In the genomic region with DNA sequence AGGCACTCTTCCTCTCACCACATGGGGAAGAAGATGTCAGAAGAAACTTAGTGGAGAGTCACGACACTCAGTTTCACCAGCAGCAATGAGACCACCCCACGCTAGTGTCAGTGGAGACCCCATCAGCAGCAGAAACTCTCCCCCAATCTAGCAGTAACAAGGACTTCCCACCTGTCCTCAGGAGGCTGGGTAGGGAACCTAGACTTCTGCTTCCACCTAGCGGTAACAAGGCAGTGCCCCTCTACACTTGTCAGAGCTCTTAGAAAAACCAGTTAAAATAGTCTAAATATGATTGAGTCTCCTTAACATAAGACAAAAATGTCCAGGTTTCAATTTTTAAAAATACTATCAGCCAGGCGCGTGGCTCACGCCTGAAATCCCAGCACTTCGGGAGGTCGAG, we compare ENCODE assay signal across 1 cellular context.
TF ChIP-seq lines count a peak whose summit lies in the region.

No MANE protein-coding gene starts in this region.

TF ChIP-seq in H1, 55 proteins besides CTCF, POLR2A, EP300 and RAD21 (continued from another document):
- TF ChIP-seq, protein P1, sequence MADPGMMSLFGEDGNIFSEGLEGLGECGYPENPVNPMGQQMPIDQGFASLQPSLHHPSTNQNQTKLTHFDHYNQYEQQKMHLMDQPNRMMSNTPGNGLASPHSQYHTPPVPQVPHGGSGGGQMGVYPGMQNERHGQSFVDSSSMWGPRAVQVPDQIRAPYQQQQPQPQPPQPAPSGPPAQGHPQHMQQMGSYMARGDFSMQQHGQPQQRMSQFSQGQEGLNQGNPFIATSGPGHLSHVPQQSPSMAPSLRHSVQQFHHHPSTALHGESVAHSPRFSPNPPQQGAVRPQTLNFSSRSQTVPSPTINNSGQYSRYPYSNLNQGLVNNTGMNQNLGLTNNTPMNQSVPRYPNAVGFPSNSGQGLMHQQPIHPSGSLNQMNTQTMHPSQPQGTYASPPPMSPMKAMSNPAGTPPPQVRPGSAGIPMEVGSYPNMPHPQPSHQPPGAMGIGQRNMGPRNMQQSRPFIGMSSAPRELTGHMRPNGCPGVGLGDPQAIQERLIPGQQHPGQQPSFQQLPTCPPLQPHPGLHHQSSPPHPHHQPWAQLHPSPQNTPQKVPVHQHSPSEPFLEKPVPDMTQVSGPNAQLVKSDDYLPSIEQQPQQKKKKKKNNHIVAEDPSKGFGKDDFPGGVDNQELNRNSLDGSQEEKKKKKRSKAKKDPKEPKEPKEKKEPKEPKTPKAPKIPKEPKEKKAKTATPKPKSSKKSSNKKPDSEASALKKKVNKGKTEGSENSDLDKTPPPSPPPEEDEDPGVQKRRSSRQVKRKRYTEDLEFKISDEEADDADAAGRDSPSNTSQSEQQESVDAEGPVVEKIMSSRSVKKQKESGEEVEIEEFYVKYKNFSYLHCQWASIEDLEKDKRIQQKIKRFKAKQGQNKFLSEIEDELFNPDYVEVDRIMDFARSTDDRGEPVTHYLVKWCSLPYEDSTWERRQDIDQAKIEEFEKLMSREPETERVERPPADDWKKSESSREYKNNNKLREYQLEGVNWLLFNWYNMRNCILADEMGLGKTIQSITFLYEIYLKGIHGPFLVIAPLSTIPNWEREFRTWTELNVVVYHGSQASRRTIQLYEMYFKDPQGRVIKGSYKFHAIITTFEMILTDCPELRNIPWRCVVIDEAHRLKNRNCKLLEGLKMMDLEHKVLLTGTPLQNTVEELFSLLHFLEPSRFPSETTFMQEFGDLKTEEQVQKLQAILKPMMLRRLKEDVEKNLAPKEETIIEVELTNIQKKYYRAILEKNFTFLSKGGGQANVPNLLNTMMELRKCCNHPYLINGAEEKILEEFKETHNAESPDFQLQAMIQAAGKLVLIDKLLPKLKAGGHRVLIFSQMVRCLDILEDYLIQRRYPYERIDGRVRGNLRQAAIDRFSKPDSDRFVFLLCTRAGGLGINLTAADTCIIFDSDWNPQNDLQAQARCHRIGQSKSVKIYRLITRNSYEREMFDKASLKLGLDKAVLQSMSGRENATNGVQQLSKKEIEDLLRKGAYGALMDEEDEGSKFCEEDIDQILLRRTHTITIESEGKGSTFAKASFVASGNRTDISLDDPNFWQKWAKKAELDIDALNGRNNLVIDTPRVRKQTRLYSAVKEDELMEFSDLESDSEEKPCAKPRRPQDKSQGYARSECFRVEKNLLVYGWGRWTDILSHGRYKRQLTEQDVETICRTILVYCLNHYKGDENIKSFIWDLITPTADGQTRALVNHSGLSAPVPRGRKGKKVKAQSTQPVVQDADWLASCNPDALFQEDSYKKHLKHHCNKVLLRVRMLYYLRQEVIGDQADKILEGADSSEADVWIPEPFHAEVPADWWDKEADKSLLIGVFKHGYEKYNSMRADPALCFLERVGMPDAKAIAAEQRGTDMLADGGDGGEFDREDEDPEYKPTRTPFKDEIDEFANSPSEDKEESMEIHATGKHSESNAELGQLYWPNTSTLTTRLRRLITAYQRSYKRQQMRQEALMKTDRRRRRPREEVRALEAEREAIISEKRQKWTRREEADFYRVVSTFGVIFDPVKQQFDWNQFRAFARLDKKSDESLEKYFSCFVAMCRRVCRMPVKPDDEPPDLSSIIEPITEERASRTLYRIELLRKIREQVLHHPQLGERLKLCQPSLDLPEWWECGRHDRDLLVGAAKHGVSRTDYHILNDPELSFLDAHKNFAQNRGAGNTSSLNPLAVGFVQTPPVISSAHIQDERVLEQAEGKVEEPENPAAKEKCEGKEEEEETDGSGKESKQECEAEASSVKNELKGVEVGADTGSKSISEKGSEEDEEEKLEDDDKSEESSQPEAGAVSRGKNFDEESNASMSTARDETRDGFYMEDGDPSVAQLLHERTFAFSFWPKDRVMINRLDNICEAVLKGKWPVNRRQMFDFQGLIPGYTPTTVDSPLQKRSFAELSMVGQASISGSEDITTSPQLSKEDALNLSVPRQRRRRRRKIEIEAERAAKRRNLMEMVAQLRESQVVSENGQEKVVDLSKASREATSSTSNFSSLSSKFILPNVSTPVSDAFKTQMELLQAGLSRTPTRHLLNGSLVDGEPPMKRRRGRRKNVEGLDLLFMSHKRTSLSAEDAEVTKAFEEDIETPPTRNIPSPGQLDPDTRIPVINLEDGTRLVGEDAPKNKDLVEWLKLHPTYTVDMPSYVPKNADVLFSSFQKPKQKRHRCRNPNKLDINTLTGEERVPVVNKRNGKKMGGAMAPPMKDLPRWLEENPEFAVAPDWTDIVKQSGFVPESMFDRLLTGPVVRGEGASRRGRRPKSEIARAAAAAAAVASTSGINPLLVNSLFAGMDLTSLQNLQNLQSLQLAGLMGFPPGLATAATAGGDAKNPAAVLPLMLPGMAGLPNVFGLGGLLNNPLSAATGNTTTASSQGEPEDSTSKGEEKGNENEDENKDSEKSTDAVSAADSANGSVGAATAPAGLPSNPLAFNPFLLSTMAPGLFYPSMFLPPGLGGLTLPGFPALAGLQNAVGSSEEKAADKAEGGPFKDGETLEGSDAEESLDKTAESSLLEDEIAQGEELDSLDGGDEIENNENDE (IDR thresholded peaks at IDR 0.05; ENCODE audit: insufficient replicate concordance, low read length), result no peak
- TF ChIP-seq SIRT6 (IDR thresholded peaks at IDR 0.05; ENCODE audit: low read length) (no peak), CHD1 (IDR thresholded peaks at IDR 0.05; ENCODE audit: low read depth, low read length) (no peak), BRCA1 (IDR thresholded peaks at IDR 0.05; ENCODE audit: low read depth, low read length) (no peak), ZNF274 (IDR thresholded peaks at IDR 0.05; ENCODE audit: borderline replicate concordance, extremely low read depth, low read length) (no peak)
- TF ChIP-seq, protein P2, sequence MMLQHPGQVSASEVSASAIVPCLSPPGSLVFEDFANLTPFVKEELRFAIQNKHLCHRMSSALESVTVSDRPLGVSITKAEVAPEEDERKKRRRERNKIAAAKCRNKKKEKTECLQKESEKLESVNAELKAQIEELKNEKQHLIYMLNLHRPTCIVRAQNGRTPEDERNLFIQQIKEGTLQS (IDR thresholded peaks at IDR 0.05; ENCODE audit: insufficient read depth, low read depth, low read length), result no peak
TF ChIP-seq in H1: peak in this region for 0.
